11 cellular contexts compared by ENCODE assay signal in genomic region chr6:47479874-47480273, GRCh38. TPM values are rescaled to one million over a fixed set of nuclear protein-coding genes. Genes with fewer than 3 reads are reported as not detected.
A peak's percentile ranks its signal among the peaks of the same experiment; 100 is the strongest.
DNase-seq lines count a peak whose midpoint lies in the region; ATAC-seq, FAIRE-seq and TF ChIP-seq lines count a peak whose summit lies in the region.
"Had no signal": no experiment of that assay in that cellular context is flagged by ENCODE, and none has a peak within 500 bp of the region (broad histone marks: within the 10 kb centered on the region; RNA-seq: fewer than 3 reads in every experiment).

No MANE protein-coding gene starts in this region.

- H3K27me3 ChIP-seq in breast epithelium: no peaks in the 10 kb centered on the region
- no peaks in the 10 kb centered on the region for H3K27me3 ChIP-seq in iPS-18a (ENCODE audit: control insufficient read depth, insufficient read depth, low read length)

- peak overlapping the region; percentile 86 for H3K9ac ChIP-seq in iPS-18a (ENCODE audit: low read length)

- no peaks in the 10 kb centered on the region for H3K4me1 ChIP-seq in breast epithelium
- H3K4me1 ChIP-seq in iPS-18a (ENCODE audit: control insufficient read depth, low read depth, low read length): peaks cover 41% of the 10 kb centered on the region

- no peak for DNase-seq in MCF 10A (ENCODE audit: unreplicated experiment)
- no peak for DNase-seq in breast epithelium (ENCODE audit: low spot score in 2 of 2)
- no peak for DNase-seq in stimulated activated naive CD8-positive, alpha-beta T cell treated with anti-CD3 and anti-CD28 coated beads, Interleukin-15, amount 100 ng/mL, for 72 hours
- DNase-seq in GM12892 (ENCODE audit: insufficient read length): no peak
- DNase-seq in NCI-H2196 (lab: John Stamatoyannopoulos, UW; ENCODE audit: unreplicated experiment): no peak
- no peak for DNase-seq in GM10266 (ENCODE audit: extremely low spot score)
- DNase-seq: COR-L47, NCI-H2029 had no signal

- no peaks in the 10 kb centered on the region for H3K36me3 ChIP-seq in breast epithelium
- H3K36me3 ChIP-seq in iPS-18a (ENCODE audit: control insufficient read depth, low read depth, low read length): no peaks in the 10 kb centered on the region

- H3K9me3 Mint-ChIP-seq in MCF 10A (ENCODE audit: unreplicated experiment): no peaks in the 10 kb centered on the region
- H3K9me3 Mint-ChIP-seq in stimulated activated naive CD8-positive, alpha-beta T cell treated with anti-CD3 and anti-CD28 coated beads, Interleukin-15, amount 100 ng/mL, for 72 hours: no peaks in the 10 kb centered on the region

- H3K9me3 ChIP-seq in breast epithelium (no peaks in the 10 kb centered on the region), iPS-18a (ENCODE audit: control insufficient read depth, low read depth, low read length) (no peaks in the 10 kb centered on the region)

- CTCF ChIA-PET in MCF 10A (lab: Yijun Ruan, JAX): interaction anchor here (1.2 to 6.7 kb wide), 3 partner anchors 66 to 249 kb away, joined by 5 to 41 read pairs (median 6); no protein-coding TSS in a partner anchor

- H3K27ac Mint-ChIP-seq in MCF 10A (ENCODE audit: low read depth, unreplicated experiment): peak overlapping the region; percentile 93
- no peak overlapping the region for H3K27ac Mint-ChIP-seq in stimulated activated naive CD8-positive, alpha-beta T cell treated with anti-CD3 and anti-CD28 coated beads, Interleukin-15, amount 100 ng/mL, for 72 hours

- H3K4me3 ChIP-seq in breast epithelium: peak overlapping the region in 1 of 3 donors; percentile 79
- H3K4me3 ChIP-seq in WI38 (ENCODE audit: low read depth, low read length): peak overlapping the region; percentile 87
- H3K4me3 ChIP-seq in iPS-18a (ENCODE audit: low read length): peak overlapping the region; percentile 92

- H3K4me1 Mint-ChIP-seq in MCF 10A (ENCODE audit: insufficient read depth, unreplicated experiment): peaks cover 47% of the 10 kb centered on the region
- peaks cover 70% of the 10 kb centered on the region for H3K4me1 Mint-ChIP-seq in stimulated activated naive CD8-positive, alpha-beta T cell treated with anti-CD3 and anti-CD28 coated beads, Interleukin-15, amount 100 ng/mL, for 72 hours

- no peak for FAIRE-seq in GM12892 (lab: Jason Lieb, UNC)

- TF ChIP-seq POLR2A in breast epithelium (IDR thresholded peaks at IDR 0.05) (no peak), GM12892 (IDR thresholded peaks at IDR 0.05; ENCODE audit: low read depth, low read length) (no peak)

- no peak for ATAC-seq in stimulated activated naive CD8-positive, alpha-beta T cell treated with anti-CD3 and anti-CD28 coated beads, Interleukin-15, amount 100 ng/mL, for 72 hours
- ATAC-seq: left lobe of liver had no signal

- intact Hi-C loops in MCF 10A (cut with micrococcal nuclease): loop anchor here (2.0 kb wide), 1 partner anchor 65 kb away; no protein-coding TSS in a partner anchor
- intact Hi-C loops in breast epithelium (cut with DNase I; ENCODE audit: low total_unique reads): no loop called here

- H3K4me3 Mint-ChIP-seq in MCF 10A (ENCODE audit: unreplicated experiment): peak overlapping the region; percentile 87
- peak overlapping the region; percentile 94 to 100 for H3K4me3 Mint-ChIP-seq in stimulated activated naive CD8-positive, alpha-beta T cell treated with anti-CD3 and anti-CD28 coated beads, Interleukin-15, amount 100 ng/mL, for 72 hours

- no peak overlapping the region for H3K27ac ChIP-seq in breast epithelium
- no peak overlapping the region for H3K27ac ChIP-seq in iPS-18a (ENCODE audit: low read length)

- POLR2A ChIA-PET in MCF 10A (lab: Yijun Ruan, JAX): interaction anchor here (1.0 to 5.0 kb wide), 5 partner anchors 8 to 149 kb away, joined by 3 to 54 read pairs (median 4); no protein-coding TSS in a partner anchor

- no TSS peak for BruUV-seq in MCF 10A (replicated peaks; lab: Mats Ljungman, UMichigan)

- H3K36me3 Mint-ChIP-seq in MCF 10A (ENCODE audit: insufficient read depth, unreplicated experiment): no peaks in the 10 kb centered on the region

- no peaks in the 10 kb centered on the region for H3K27me3 Mint-ChIP-seq in MCF 10A (ENCODE audit: insufficient read depth, unreplicated experiment)
- H3K27me3 Mint-ChIP-seq in stimulated activated naive CD8-positive, alpha-beta T cell treated with anti-CD3 and anti-CD28 coated beads, Interleukin-15, amount 100 ng/mL, for 72 hours: no peaks in the 10 kb centered on the region

- TF ChIP-seq CTCF in MCF 10A (IDR thresholded peaks at IDR 0.05; ENCODE audit: unreplicated experiment) (no peak), breast epithelium (IDR thresholded peaks at IDR 0.05) (no peak), WI38 (IDR thresholded peaks at IDR 0.05; ENCODE audit: low read depth, low read length) (no peak), GM10266 (IDR thresholded peaks at IDR 0.05; ENCODE audit: control insufficient read depth, insufficient read depth, low read depth, missing control alignments) (no peak)

RNA-seq across cellular contexts. Expression of gene CD2AP, which starts 2.3 kb away (rescaled TPM):
- total RNA-seq in MCF 10A (2022): 35.7 and 40.3 TPM in 2 replicates
- total RNA-seq in breast epithelium: 10 to 100 TPM; 21.3 to 60.7 (median 34.4) TPM
- 23.9 TPM for polyA plus RNA-seq in GM12892 (2012; ENCODE audit: missing spikeins)
